ENCODE assay signal across 1 cellular context in the genomic region with DNA sequence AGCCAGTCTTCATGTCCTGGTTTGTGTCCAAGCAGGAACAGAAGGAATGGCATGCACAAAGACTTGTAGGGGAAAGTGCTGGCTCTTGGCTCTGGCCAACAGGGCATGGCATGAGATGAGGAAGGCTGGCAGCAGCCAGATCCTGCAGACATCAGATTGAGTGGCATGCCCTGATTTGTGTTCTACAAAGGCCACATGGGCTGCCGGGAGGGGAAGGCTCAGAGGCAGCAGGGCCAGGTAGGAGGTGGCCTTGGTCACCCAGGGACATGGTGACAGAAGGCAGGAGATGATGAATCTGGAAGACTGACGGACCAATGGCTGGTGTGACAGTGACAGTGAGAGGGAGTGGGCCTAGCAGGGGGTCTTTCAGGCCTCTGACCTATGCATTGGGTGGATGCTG.
TF ChIP-seq lines count a peak whose summit lies in the region.

No MANE protein-coding gene starts in this region.

TF ChIP-seq in SK-N-SH, 30 proteins besides CTCF, POLR2A, EP300 and RAD21 (continued from another document):
- TF ChIP-seq, protein P1, sequence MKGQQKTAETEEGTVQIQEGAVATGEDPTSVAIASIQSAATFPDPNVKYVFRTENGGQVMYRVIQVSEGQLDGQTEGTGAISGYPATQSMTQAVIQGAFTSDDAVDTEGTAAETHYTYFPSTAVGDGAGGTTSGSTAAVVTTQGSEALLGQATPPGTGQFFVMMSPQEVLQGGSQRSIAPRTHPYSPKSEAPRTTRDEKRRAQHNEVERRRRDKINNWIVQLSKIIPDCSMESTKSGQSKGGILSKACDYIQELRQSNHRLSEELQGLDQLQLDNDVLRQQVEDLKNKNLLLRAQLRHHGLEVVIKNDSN (IDR thresholded peaks at IDR 0.05; ENCODE audit: borderline replicate concordance, low read depth), result no peak
- no peak for TF ChIP-seq RFX5 (IDR thresholded peaks at IDR 0.05; ENCODE audit: low read length)
